In genomic region chr9:110936719-110937452, GRCh38 we compare ENCODE assay signal across 1 cellular context.
TF ChIP-seq lines count a peak whose summit lies in the region.

No MANE protein-coding gene starts in this region.

TF ChIP-seq in HepG2, 621 proteins besides CTCF, POLR2A, EP300 and RAD21 (continued from another document):
- TF ChIP-seq RARA (CRISPR knock-in tag; IDR thresholded peaks at IDR 0.05): no peak
- TF ChIP-seq ZBTB25 (CRISPR knock-in tag; IDR thresholded peaks at IDR 0.05): no peak
